In genomic region chr10:4355346-4355745, GRCh38 we compare ENCODE assay signal across 17 cellular contexts.
"Had no signal": no experiment of that assay in that cellular context is flagged by ENCODE, and none has a peak within 500 bp of the region (broad histone marks: within the 10 kb centered on the region; RNA-seq: fewer than 3 reads in every experiment).

No MANE protein-coding gene starts in this region.

- H3K4me3 ChIP-seq: pancreas, testis had no signal

- H3K9me3 ChIP-seq: pancreas, testis had no signal

- H3K27me3 ChIP-seq: testis had no signal

- FAIRE-seq: colon, pancreas had no signal

- H3K36me3 ChIP-seq: pancreas, WERI-Rb-1 had no signal

- H3K4me1 ChIP-seq: pancreas, testis had no signal

- H3K27ac ChIP-seq: pancreas, testis, WERI-Rb-1 had no signal

- DNase-seq: activated CD4-positive, alpha-beta memory T cell treated with anti-CD3 and anti-CD28 coated beads, Interleukin-2, amount 10 ng/mL, durations not matched to agents 7 days and 5 days; activated CD4-positive, alpha-beta T cell treated with anti-CD3 and anti-CD28 coated beads for 36 hours; activated gamma-delta T cell treated with Interleukin-2 at 50 U/mL for 16 hours; activated naive CD8-positive, alpha-beta T cell treated with anti-CD3 and anti-CD28 coated beads for 36 hours; activated T-cell treated with anti-CD3 and anti-CD28 coated beads, Interleukin-2, amount 50 U/mL, for 48 hours; aorta; effector CD4-positive, alpha-beta T cell; immature natural killer cell; naive B cell; pancreas; stimulated activated CD4-positive, alpha-beta T cell treated with anti-CD3 and anti-CD28 coated beads, Interleukin-4, amount 100 ng/mL, for 4 hours; stimulated activated naive CD8-positive, alpha-beta T cell treated with anti-CD3 and anti-CD28 coated beads, Interleukin-15, amount 100 ng/mL, for 72 hours; T-cell; T1000; testis; WERI-Rb-1 had no signal
